In the genomic region with DNA sequence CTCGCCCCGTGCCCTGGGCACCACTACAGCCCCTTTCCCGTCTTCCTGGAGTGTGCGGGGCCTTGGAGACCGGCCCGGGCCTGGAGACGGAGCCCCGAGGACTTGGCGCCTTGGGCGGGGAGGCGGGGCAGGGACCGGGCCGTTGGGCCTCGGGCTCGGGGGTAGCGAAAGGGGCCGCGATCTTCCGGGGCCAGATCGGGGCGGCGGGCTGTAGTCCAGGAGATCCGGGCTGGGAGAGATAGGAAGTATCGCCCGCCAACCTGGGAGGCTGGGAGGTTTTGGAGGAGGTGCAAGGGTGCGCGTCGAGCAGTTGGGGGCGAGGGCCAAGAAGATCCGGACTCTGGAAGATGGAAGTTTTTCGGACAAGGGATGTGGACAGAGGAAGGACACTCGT, we compare ENCODE assay signal across 8 cellular contexts. TPM values are rescaled to one million over a fixed set of nuclear protein-coding genes. Genes with fewer than 3 reads are reported as not detected.
DNase-seq lines count a peak whose midpoint lies in the region; ATAC-seq and TF ChIP-seq lines count a peak whose summit lies in the region.

No MANE protein-coding gene starts in this region.

- peaks cover 29% of the 10 kb centered on the region for H3K4me1 Mint-ChIP-seq in memory B cell

- TF ChIP-seq CTCF in colonic mucosa (IDR thresholded peaks at IDR 0.05) = no peak

- H3K27ac ChIP-seq in colonic mucosa (peak overlapping the region; percentile 82), substantia nigra (ENCODE audit: low read depth, low read length, poor library complexity, severe bottlenecking) (peak overlapping the region; percentile 66)

- no peaks in the 10 kb centered on the region for H3K27me3 Mint-ChIP-seq in memory B cell

- no peaks in the 10 kb centered on the region for H3K36me3 ChIP-seq in colonic mucosa

- peaks cover 1% of the 10 kb centered on the region for H3K36me3 Mint-ChIP-seq in memory B cell

- no peaks in the 10 kb centered on the region for H3K27me3 ChIP-seq in colonic mucosa

- DNase-seq in activated T-cell treated with anti-CD3 and anti-CD28 coated beads for 1 hour (ENCODE audit: low read depth) = peak; percentile 30
- no peak for DNase-seq in activated T-cell treated with anti-CD3 and anti-CD28 coated beads, Interleukin-2, amount 50 U/mL, for 48 hours
- peak; percentile 47 for DNase-seq in RKO (ENCODE audit: low spot score)
- peak; percentile 41 for DNase-seq in colonic mucosa
- no peak for DNase-seq in memory B cell (ENCODE audit: low spot score in 2 of 2)
- peak in 22 of 49 donors; percentile 8 to 58 (median 30) for DNase-seq in substantia nigra (lab: John Stamatoyannopoulos, UW)
- no peak for DNase-seq in DMS114 treated with DMSO at 0.1 percent for 48 hours (lab: John Stamatoyannopoulos, UW; ENCODE audit: unreplicated experiment)

- peak overlapping the region; percentile 95 to 98 for H3K9ac ChIP-seq in colonic mucosa (ENCODE audit: low read depth in 2 of 2, low read length in 2 of 2)

- no peaks in the 10 kb centered on the region for H3K4me1 ChIP-seq in colonic mucosa

- peak overlapping the region; percentile 89 for H3K27ac Mint-ChIP-seq in memory B cell

- intact Hi-C loops in colonic mucosa (cut with DNase I) = no loop called here

- no peaks in the 10 kb centered on the region for H3K9me3 Mint-ChIP-seq in memory B cell

- ATAC-seq in HG02870 (IDR thresholded peaks at IDR 0.05; ENCODE audit: unreplicated experiment) (peak; percentile 32), memory B cell (ENCODE audit: low read depth) (peak; percentile 29)

- no peaks in the 10 kb centered on the region for H3K9me3 ChIP-seq in colonic mucosa

- peak overlapping the region; percentile 89 for H3K4me3 Mint-ChIP-seq in memory B cell

- peak overlapping the region; percentile 97 for H3K4me3 ChIP-seq in colonic mucosa

RNA-seq across cellular contexts. Expression of gene RTF1, which starts 0.5 kb away (rescaled TPM):
- total RNA-seq in colonic mucosa = 10 to 100 TPM; 21.0 to 28.7 TPM

RNA-seq across cellular contexts. Expression of gene NDUFAF1, which starts 15.1 kb away (rescaled TPM):
- 10 to 100 TPM; 16.3 to 19.2 TPM for total RNA-seq in colonic mucosa

Comparison
In these comparisons a context has a peak if more than half of its experiments do, and no peak if none do; other contexts are left out.
1. DNase-seq: peak in activated T-cell treated with anti-CD3 and anti-CD28 coated beads for 1 hour (single experiment), RKO (single experiment) and colonic mucosa (single experiment); none in activated T-cell treated with anti-CD3 and anti-CD28 coated beads, Interleukin-2, amount 50 U/mL, for 48 hours (0 of 2), memory B cell (0 of 2) and DMS114 treated with DMSO at 0.1 percent for 48 hours (single experiment).